8 cellular contexts compared by ENCODE assay signal in genomic region chr3:37779289-37780152, GRCh38.
DNase-seq lines count a peak whose midpoint lies in the region; ATAC-seq and TF ChIP-seq lines count a peak whose summit lies in the region.

No MANE protein-coding gene starts in this region.

- H2AFZ ChIP-seq in mesenchymal stem cell (ENCODE audit: low read depth, low read length): no peak overlapping the region

- no peak overlapping the region for H2BK120ac ChIP-seq in mesenchymal stem cell (ENCODE audit: low read depth, low read length)

- no peak overlapping the region for H2BK5ac ChIP-seq in mesenchymal stem cell (ENCODE audit: low read depth, low read length, poor library complexity, severe bottlenecking)

- TF ChIP-seq CTCF in LNCaP clone FGC (IDR thresholded peaks at IDR 0.05; ENCODE audit: control insufficient read depth, extremely low read depth, insufficient read depth) (peak; percentile 88), endodermal cell (conservative IDR thresholded peaks at IDR 0.05) (peak; percentile 95)

- H2BK12ac ChIP-seq in mesenchymal stem cell (ENCODE audit: low read length in 2 of 2): no peak overlapping the region

- H3K9ac ChIP-seq in endodermal cell (ENCODE audit: extremely low read depth, low read length, poor library complexity, severe bottlenecking) (no peak overlapping the region), mesenchymal stem cell (ENCODE audit: low read length) (no peak overlapping the region)

- H3K14ac ChIP-seq in mesenchymal stem cell (ENCODE audit: low read length in 2 of 2): no peak overlapping the region

- H3K9me3 Mint-ChIP-seq in endodermal cell: peaks cover 23% of the 10 kb centered on the region

- H3K27me3 ChIP-seq in endodermal cell (ENCODE audit: control insufficient read depth, insufficient read depth, low read length, poor library complexity, severe bottlenecking) (no peaks in the 10 kb centered on the region), mesenchymal stem cell (ENCODE audit: control insufficient read depth in 1 of 2, insufficient read depth in 1 of 2, low read length in 2 of 2) (peaks cover 24 to 30% of the 10 kb centered on the region in 2 experiments)

- peak; percentile 45 for ATAC-seq in GM18907 (IDR thresholded peaks at IDR 0.05; ENCODE audit: unreplicated experiment)
- no peak for ATAC-seq in GM19023 (IDR thresholded peaks at IDR 0.05; ENCODE audit: unreplicated experiment)
- ATAC-seq in HG03521 (IDR thresholded peaks at IDR 0.05; ENCODE audit: unreplicated experiment): no peak

- no peak overlapping the region for H3K4me3 Mint-ChIP-seq in endodermal cell

- H3K4me1 Mint-ChIP-seq in endodermal cell: no peaks in the 10 kb centered on the region

- no peak overlapping the region for H2BK15ac ChIP-seq in mesenchymal stem cell (ENCODE audit: low read depth, poor library complexity, severe bottlenecking)

- H3K4me3 ChIP-seq in LNCaP clone FGC (ENCODE audit: low read depth, low read length) (no peak overlapping the region), endodermal cell (ENCODE audit: low read length) (no peak overlapping the region), mesenchymal stem cell (ENCODE audit: insufficient read depth in 1 of 2, low read depth in 1 of 2, low read length in 2 of 2) (no peak overlapping the region)

- no peak overlapping the region for H4K8ac ChIP-seq in mesenchymal stem cell (ENCODE audit: low read length)

- no peak overlapping the region for H3K4ac ChIP-seq in mesenchymal stem cell (ENCODE audit: low read depth in 1 of 2, low read length in 2 of 2)

- H3K18ac ChIP-seq in mesenchymal stem cell (ENCODE audit: low read depth in 1 of 2, low read length in 2 of 2): no peak overlapping the region

- no peak overlapping the region for H3K4me2 ChIP-seq in mesenchymal stem cell (ENCODE audit: low read length, poor library complexity, severe bottlenecking)

- H3K23ac ChIP-seq in mesenchymal stem cell (ENCODE audit: low read length in 2 of 2): no peak overlapping the region

- no peak overlapping the region for H3K27ac ChIP-seq in endodermal cell (ENCODE audit: low read depth, low read length)
- H3K27ac ChIP-seq in mesenchymal stem cell (ENCODE audit: low read length, poor library complexity, severe bottlenecking): no peak overlapping the region

- H3K36me3 Mint-ChIP-seq in endodermal cell (ENCODE audit: low read depth): peaks cover 66% of the 10 kb centered on the region

- no peaks in the 10 kb centered on the region for H3K27me3 Mint-ChIP-seq in endodermal cell (ENCODE audit: insufficient read depth)

- peaks cover 12% of the 10 kb centered on the region for H3K9me3 ChIP-seq in endodermal cell (ENCODE audit: control insufficient read depth, low read length)
- peaks cover 4% of the 10 kb centered on the region for H3K9me3 ChIP-seq in mesenchymal stem cell (ENCODE audit: control insufficient read depth, low read length)

- no peak overlapping the region for H3K27ac Mint-ChIP-seq in endodermal cell

- H3K36me3 ChIP-seq in endodermal cell (ENCODE audit: control insufficient read depth, insufficient read depth, low read length) (peaks cover 24% of the 10 kb centered on the region), mesenchymal stem cell (ENCODE audit: control insufficient read depth in 1 of 2, insufficient read depth in 2 of 2, low read depth in 1 of 2, low read length in 2 of 2) (no peaks in the 10 kb centered on the region)

- H3K79me1 ChIP-seq in mesenchymal stem cell (replicated peaks; ENCODE audit: low read length, poor library complexity, severe bottlenecking): no peaks in the 10 kb centered on the region

- 62 to 83% methylated on average over 5 to 10 of the region's 10 CpGs for WGBS in endodermal cell (ENCODE audit: insufficient coverage in 1 of 2, insufficient read length in 1 of 2), 2 experiments
- WGBS in mesenchymal stem cell: 47% methylated on average over 5 of the region's 10 CpGs

- H3K4me1 ChIP-seq in endodermal cell (ENCODE audit: control insufficient read depth, insufficient read depth, low read length) (no peaks in the 10 kb centered on the region), mesenchymal stem cell (ENCODE audit: control insufficient read depth, insufficient read depth, low read depth, low read length) (peaks cover 8% of the 10 kb centered on the region)

- H2AK5ac ChIP-seq in mesenchymal stem cell (ENCODE audit: low read length, severe bottlenecking): no peak overlapping the region

- no peak overlapping the region for H4K91ac ChIP-seq in mesenchymal stem cell (ENCODE audit: low read length)

- DNase-seq in COLO668 (lab: John Stamatoyannopoulos, UW; ENCODE audit: unreplicated experiment) (peak; percentile 20), LNCaP clone FGC (ENCODE audit: low read depth) (peak; percentile 50), RPMI7951 (ENCODE audit: low read depth) (peak; percentile 70), endodermal cell (peak; percentile 64), mesenchymal stem cell (peak; percentile 81)

Comparison
In these comparisons a context has a peak if more than half of its experiments do, and no peak if none do; other contexts are left out.
1. DNase-seq: peak in every context shown above with its lines; median percentile 81 in mesenchymal stem cell; 70 in RPMI7951; 64 in endodermal cell; 50 in LNCaP clone FGC; 20 in COLO668.